ENCODE assay signal across 8 cellular contexts in the genomic region with DNA sequence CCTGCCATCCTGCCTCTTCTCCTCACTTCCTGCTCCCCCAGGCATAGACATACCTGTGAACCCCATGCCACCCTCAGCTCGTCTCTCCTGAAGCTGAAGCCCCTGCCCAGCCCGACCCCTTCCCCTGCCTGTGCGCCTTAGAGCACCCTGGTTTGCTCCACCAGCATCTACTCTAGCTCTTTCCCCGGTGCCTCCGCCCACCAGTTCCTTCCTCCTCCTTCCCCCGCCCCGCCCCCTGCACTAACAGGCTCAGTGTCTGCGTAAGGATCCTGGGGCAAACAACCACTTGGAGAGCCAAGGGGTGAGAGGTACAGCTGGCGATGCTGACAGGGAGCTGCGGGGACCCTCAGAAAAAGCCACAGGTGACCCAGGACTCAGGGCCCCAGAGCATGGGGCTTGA. TPM values are rescaled to one million over a fixed set of nuclear protein-coding genes. Genes with fewer than 3 reads are reported as not detected.
DNase-seq lines count a peak whose midpoint lies in the region; ATAC-seq and TF ChIP-seq lines count a peak whose summit lies in the region.

No MANE protein-coding gene starts in this region.

- WGBS in mammary epithelial cell (ENCODE audit: low coverage, missing lambda C conversion rate), result 79% methylated on average over 3 of the region's 10 CpGs
- 37 to 47% methylated on average over 10 of the region's 10 CpGs for WGBS in tibial nerve, 2 donors

- H3K36me3 ChIP-seq in mammary epithelial cell (ENCODE audit: insufficient read depth, low read length) (no peaks in the 10 kb centered on the region), mucosa of descending colon (ENCODE audit: low read depth) (no peaks in the 10 kb centered on the region), tibial nerve (no peaks in the 10 kb centered on the region), breast epithelium (no peaks in the 10 kb centered on the region)

- H3K9me3 ChIP-seq in mammary epithelial cell (replicated peaks; ENCODE audit: insufficient read depth, low read length) (no peaks in the 10 kb centered on the region), mucosa of descending colon (no peaks in the 10 kb centered on the region), tibial nerve (no peaks in the 10 kb centered on the region), breast epithelium (no peaks in the 10 kb centered on the region)

- in situ Hi-C loops in mammary epithelial cell (cut with MboI; ENCODE audit: low sequenced_read_pairs in 2 of 2), result no loop called here

- H3K27ac ChIP-seq in mammary epithelial cell (ENCODE audit: insufficient read depth, low read depth, low read length), result no peak overlapping the region
- no peak overlapping the region for H3K27ac ChIP-seq in tibial nerve
- H3K27ac ChIP-seq in breast epithelium, result no peak overlapping the region

- H3K4me1 ChIP-seq in mammary epithelial cell (ENCODE audit: insufficient read depth, low read length), result no peaks in the 10 kb centered on the region
- H3K4me1 ChIP-seq in mucosa of descending colon (ENCODE audit: low read depth), result peaks cover 14% of the 10 kb centered on the region
- peaks cover 0 to 19% (median 9%) of the 10 kb centered on the region in 4 donors for H3K4me1 ChIP-seq in tibial nerve
- H3K4me1 ChIP-seq in breast epithelium, result no peaks in the 10 kb centered on the region

- intact Hi-C loops in MCF 10A (cut with micrococcal nuclease), result no loop called here
- intact Hi-C loops in mammary epithelial cell (cut with micrococcal nuclease), result loop anchor here (2.0 kb wide), 2 partner anchors 68 to 156 kb away; partner anchors contain the start of gene TTYH2
- intact Hi-C loops in mucosa of descending colon (cut with DNase I, micrococcal nuclease), result no loop called here
- intact Hi-C loops in breast epithelium (cut with DNase I; ENCODE audit: low total_unique reads), result no loop called here

- no peak overlapping the region for H2AFZ ChIP-seq in mammary epithelial cell (ENCODE audit: low read depth, low read length)

- no peaks in the 10 kb centered on the region for H4K20me1 ChIP-seq in mammary epithelial cell (ENCODE audit: insufficient read depth, low read length)

- peaks cover 1% of the 10 kb centered on the region for H3K27me3 ChIP-seq in mammary epithelial cell (ENCODE audit: insufficient read depth, low read length)
- peaks cover 0 to 7% of the 10 kb centered on the region in 2 donors for H3K27me3 ChIP-seq in tibial nerve
- peaks cover 0 to 6% of the 10 kb centered on the region in 2 donors for H3K27me3 ChIP-seq in breast epithelium

- CTCF ChIA-PET in MCF 10A (lab: Yijun Ruan, JAX), result interaction anchor here (0.7 to 7.2 kb wide), 16 partner anchors 9 to 205 kb away, joined by 3 to 69 read pairs (median 10); no protein-coding TSS in a partner anchor
- CTCF ChIA-PET in mammary epithelial cell (lab: Charles Lee; ENCODE audit: low non-redundant PET), result no interaction called here

- H3K9ac ChIP-seq in mammary epithelial cell (ENCODE audit: insufficient read depth, low read length), result no peak overlapping the region

- ATAC-seq in mucosa of descending colon, result peak; percentile 42
- ATAC-seq in GM19452 (IDR thresholded peaks at IDR 0.05; ENCODE audit: unreplicated experiment), result no peak

- H3K4me2 ChIP-seq in mammary epithelial cell (ENCODE audit: insufficient read depth, low read depth, low read length), result no peak overlapping the region

- H3K27me3 Mint-ChIP-seq in MCF 10A (ENCODE audit: insufficient read depth, unreplicated experiment), result peaks cover 35% of the 10 kb centered on the region

- TF ChIP-seq POLR2A in tibial nerve (IDR thresholded peaks at IDR 0.05), result no peak
- no peak for TF ChIP-seq POLR2A in breast epithelium (IDR thresholded peaks at IDR 0.05)

- H3K36me3 Mint-ChIP-seq in MCF 10A (ENCODE audit: insufficient read depth, unreplicated experiment), result no peaks in the 10 kb centered on the region

- no peaks in the 10 kb centered on the region for H3K9me3 Mint-ChIP-seq in MCF 10A (ENCODE audit: unreplicated experiment)

- DNase-seq in MCF 10A (ENCODE audit: unreplicated experiment), result peak; percentile 20
- no peak for DNase-seq in mammary epithelial cell
- peak; percentile 50 for DNase-seq in activated T-cell treated with anti-CD3 and anti-CD28 coated beads for 48 hours (ENCODE audit: low read depth)
- peak in 2 of 3 donors; percentile 56 to 66 for DNase-seq in mucosa of descending colon
- peak; percentile 29 to 48 for DNase-seq in tibial nerve (ENCODE audit: low spot score in 2 of 2)
- no peak for DNase-seq in NCI-H2081 (lab: John Stamatoyannopoulos, UW)
- no peak for DNase-seq in breast epithelium (ENCODE audit: low spot score in 2 of 2)

- TF ChIP-seq EP300 in tibial nerve (IDR thresholded peaks at IDR 0.05), result no peak

- no peak overlapping the region for H3K27ac Mint-ChIP-seq in MCF 10A (ENCODE audit: low read depth, unreplicated experiment)

- no peak overlapping the region for H3K4me3 ChIP-seq in mammary epithelial cell (replicated peaks in 1 of 3; ENCODE audit: insufficient read depth in 1 of 3, low read depth in 2 of 3, low read length in 3 of 3)
- no peak overlapping the region for H3K4me3 ChIP-seq in mucosa of descending colon
- no peak overlapping the region for H3K4me3 ChIP-seq in tibial nerve
- H3K4me3 ChIP-seq in breast epithelium, result no peak overlapping the region

- H3K79me2 ChIP-seq in mammary epithelial cell (ENCODE audit: insufficient read depth, low read length), result no peaks in the 10 kb centered on the region

- no TSS peak for BruUV-seq in MCF 10A (replicated peaks; lab: Mats Ljungman, UMichigan)
- no TSS peak for BruUV-seq in mammary epithelial cell (replicated peaks; lab: Mats Ljungman, UMichigan)

- no peaks in the 10 kb centered on the region for H3K4me1 Mint-ChIP-seq in MCF 10A (ENCODE audit: insufficient read depth, unreplicated experiment)

- H3K4me3 Mint-ChIP-seq in MCF 10A (ENCODE audit: unreplicated experiment), result no peak overlapping the region

- dilution Hi-C loops in mammary epithelial cell (cut with HindIII; ENCODE audit: low sequenced_read_pairs), result no loop called here

- TF ChIP-seq CTCF in MCF 10A (IDR thresholded peaks at IDR 0.05; ENCODE audit: unreplicated experiment), result no peak
- TF ChIP-seq CTCF in mammary epithelial cell (conservative IDR thresholded peaks at IDR 0.05 in 1 of 2, IDR thresholded peaks at IDR 0.05 in 1 of 2; ENCODE audit: extremely low read depth in 1 of 2, insufficient read depth in 1 of 2, low read depth in 1 of 2, low read length in 2 of 2), result no peak
- TF ChIP-seq CTCF in mucosa of descending colon (IDR thresholded peaks at IDR 0.05), result no peak
- no peak for TF ChIP-seq CTCF in tibial nerve (IDR thresholded peaks at IDR 0.05)
- no peak for TF ChIP-seq CTCF in breast epithelium (IDR thresholded peaks at IDR 0.05)

- POLR2A ChIA-PET in MCF 10A (lab: Yijun Ruan, JAX), result no interaction called here

RNA-seq across cellular contexts. Expression of gene GPR142, which starts 1.9 kb away (rescaled TPM):
- total RNA-seq in MCF 10A (2022), result not detected in 2 replicates
- total RNA-seq in mammary epithelial cell, result not detected
- not detected for polyA plus RNA-seq in mammary epithelial cell
- not detected for polyA minus RNA-seq in mammary epithelial cell
- under 1 TPM in 1 of 3 donors, not detected in 2; 0.17 TPM for total RNA-seq in mucosa of descending colon
- 1 to 10 TPM in 1 of 4 donors, under 1 TPM in 1, not detected in 2; 0.59 to 2.8 TPM for total RNA-seq in tibial nerve
- not detected for total RNA-seq in breast epithelium

RNA-seq across cellular contexts. Expression of gene BTBD17, which starts 7.6 kb away (rescaled TPM):
- total RNA-seq in MCF 10A (2022) (not detected in 2 replicates), mammary epithelial cell (not detected), mucosa of descending colon (under 1 TPM in 1 of 3 donors, not detected in 2; 0.17 TPM), tibial nerve (not detected), breast epithelium (not detected)
- polyA plus RNA-seq in mammary epithelial cell, result not detected
- polyA minus RNA-seq in mammary epithelial cell, result not detected

RNA-seq across cellular contexts. Expression of gene KIF19, which starts 43.2 kb away (rescaled TPM):
- total RNA-seq in MCF 10A (2022) (not detected in 2 replicates), mammary epithelial cell (not detected), mucosa of descending colon (1 to 10 TPM in 2 of 3 donors, under 1 TPM in 1; 0.73 to 7.4 (median 2.4) TPM), tibial nerve (100 to 1,000 TPM in 3 of 4 donors, 10 to 100 TPM in 1; 77.4 to 211 (median 117) TPM), breast epithelium (1 to 10 TPM in 1 of 3 donors, under 1 TPM in 2; 0.16 to 1.3 (median 0.44) TPM)
- not detected for polyA plus RNA-seq in mammary epithelial cell
- polyA minus RNA-seq in mammary epithelial cell, result not detected

Comparison
In these comparisons a context has a peak if more than half of its experiments do, and no peak if none do; other contexts are left out.
1. DNase-seq: peak in MCF 10A (single experiment), activated T-cell treated with anti-CD3 and anti-CD28 coated beads for 48 hours (single experiment), mucosa of descending colon (2 of 3) and tibial nerve (2 of 2); none in mammary epithelial cell (single experiment), NCI-H2081 (0 of 2) and breast epithelium (0 of 2).
2. RNA of gene KIF19, which starts 43.2 kb away (total RNA-seq): 77.4 to 211 TPM in tibial nerve; 0.73 to 7.4 TPM in mucosa of descending colon, 0.16 to 1.3 TPM in breast epithelium, not detected in MCF 10A and not detected in mammary epithelial cell; every median in the first group is over 4 times any median in the second.